25 cellular contexts compared by ENCODE assay signal in genomic region chr17:17661134-17661533, GRCh38.
"Had no signal": no experiment of that assay in that cellular context is flagged by ENCODE, and none has a peak within 500 bp of the region (broad histone marks: within the 10 kb centered on the region; RNA-seq: fewer than 3 reads in every experiment).

No MANE protein-coding gene starts in this region.

- H3K4me3 Mint-ChIP-seq: activated naive CD8-positive, alpha-beta T cell treated with anti-CD3 and anti-CD28 coated beads, Interleukin-2, amount 50 U/mL, for 24 hours; activated T-cell treated with anti-CD3 and anti-CD28 coated beads, Interleukin-2, amount 50 U/mL, for 4 hours; brain; nephron; WTC11 had no signal

- H3K27ac Mint-ChIP-seq: activated naive CD8-positive, alpha-beta T cell treated with anti-CD3 and anti-CD28 coated beads, Interleukin-2, amount 50 U/mL, for 24 hours; activated T-helper 2 cell treated with anti-CD3 and anti-CD28 coated beads, Interferon-gamma antibody, Interleukin-2, Interleukin-4, amounts not matched to agents 10 μg/mL and 5 μg/mL and 100 μg/mL, durations not matched to agents 14 hours and 24 hours and 36 hours; nephron had no signal

- H3K36me3 ChIP-seq: left lung, sigmoid colon, thoracic aorta, upper lobe of left lung had no signal

- H3K27me3 ChIP-seq: foreskin keratinocyte, left lung, sigmoid colon, upper lobe of left lung had no signal

- ATAC-seq: activated naive CD8-positive, alpha-beta T cell treated with anti-CD3 and anti-CD28 coated beads, Interleukin-2, amount 50 U/mL, for 24 hours; activated T-cell treated with anti-CD3 and anti-CD28 coated beads, Interleukin-2, amount 50 U/mL, for 4 hours; foreskin keratinocyte; left lung; WTC11 had no signal

- H3K4me3 ChIP-seq: left lung, sigmoid colon, smooth muscle cell, thoracic aorta, upper lobe of left lung had no signal

- H3K36me3 Mint-ChIP-seq: brain had no signal

- H3K27ac ChIP-seq: foreskin keratinocyte, left lung, sigmoid colon, thoracic aorta, upper lobe of left lung had no signal

- DNase-seq: activated CD4-positive, alpha-beta T cell treated with anti-CD3 and anti-CD28 coated beads, Interleukin-2, amount 50 U/mL, for 4 hours; activated CD8-positive, alpha-beta memory T cell treated with anti-CD3 and anti-CD28 coated beads for 24 hours; activated CD8-positive, alpha-beta memory T cell treated with anti-CD3 and anti-CD28 coated beads, Interleukin-2, amount 50 U/mL, for 4 hours; activated naive CD4-positive, alpha-beta T cell treated with Interleukin-2 at 50 U/mL for 16 hours; activated naive CD8-positive, alpha-beta T cell treated with anti-CD3 and anti-CD28 coated beads, Interleukin-2, amount 50 U/mL, for 24 hours; activated T-cell treated with anti-CD3 and anti-CD28 coated beads, Interleukin-2, amount 50 U/mL, for 4 hours; anterior cingulate cortex; dermis blood vessel endothelial cell; effector CD8-positive, alpha-beta T cell; foreskin keratinocyte; left lung; midbrain; occipital lobe; sigmoid colon; stimulated activated CD4-positive, alpha-beta T cell treated with anti-CD3 and anti-CD28 coated beads, Interleukin-15, amount 100 ng/mL, for 24 hours; stimulated activated CD4-positive, alpha-beta T cell treated with anti-CD3 and anti-CD28 coated beads, Interleukin-2, amount 100 ng/mL, for 48 hours; stimulated activated naive CD4-positive, alpha-beta T cell; T1000; upper lobe of left lung had no signal

- H3K4me2 ChIP-seq: smooth muscle cell had no signal
